In genomic region chr17:80227156-80227555, GRCh38 we compare ENCODE assay signal across 17 cellular contexts. TPM values are rescaled to one million over a fixed set of nuclear protein-coding genes. Genes with fewer than 3 reads are reported as not detected.
DNase-seq lines count a peak whose midpoint lies in the region; ATAC-seq and TF ChIP-seq lines count a peak whose summit lies in the region.
"Had no signal": no experiment of that assay in that cellular context is flagged by ENCODE, and none has a peak within 500 bp of the region (broad histone marks: within the 10 kb centered on the region; RNA-seq: fewer than 3 reads in every experiment).

No MANE protein-coding gene starts in this region.

- H3K18ac ChIP-seq in neuronal stem cell (ENCODE audit: low read length): no peak overlapping the region

- H3K36me3 ChIP-seq in heart left ventricle (peaks cover 0 to 33% (median 13%) of the 10 kb centered on the region in 9 donors), neuronal stem cell (replicated peaks in 1 of 2; ENCODE audit: control insufficient read depth in 2 of 2, insufficient read depth in 2 of 2, low read length in 2 of 2) (peaks cover 5 to 31% of the 10 kb centered on the region in 2 donors)
- H3K36me3 ChIP-seq: HAP-1 had no signal

- no peak overlapping the region for H3K4me3 ChIP-seq in heart left ventricle
- H3K4me3 ChIP-seq in neuronal stem cell (ENCODE audit: low read length in 2 of 2): no peak overlapping the region
- H3K4me3 ChIP-seq: A549, GM23248, HAP-1 had no signal

- DNase-seq in Right ventricle myocardium inferior (ENCODE audit: missing footprints) (peak; percentile 26), heart left ventricle (no peak), cerebellar cortex (ENCODE audit: low spot score) (peak; percentile 49), epidermal melanocyte (ENCODE audit: insufficient read length, low spot score) (peak; percentile 4), neuronal stem cell (ENCODE audit: low spot score) (no peak), NCI-H2081 treated with DMSO at 0.1 percent for 48 hours (lab: John Stamatoyannopoulos, UW) (no peak)
- DNase-seq: AML-193; Caco-2; CD4-positive, alpha-beta T cell; GF-D8; GM23248 had no signal

- no peak overlapping the region for H3K4me2 ChIP-seq in neuronal stem cell (ENCODE audit: insufficient read depth, low read length, poor library complexity, severe bottlenecking)
- H3K4me2 ChIP-seq: A549 had no signal

- H3K14ac ChIP-seq in neuronal stem cell (ENCODE audit: low read length): no peak overlapping the region

- H2AK5ac ChIP-seq in neuronal stem cell (ENCODE audit: low read depth, low read length): no peak overlapping the region

- no peak overlapping the region for H3K23ac ChIP-seq in neuronal stem cell (ENCODE audit: low read depth, low read length, poor library complexity)

- H3K27ac ChIP-seq in heart left ventricle (no peak overlapping the region), neuronal stem cell (replicated peaks; ENCODE audit: low read length) (no peak overlapping the region)
- H3K27ac ChIP-seq: 22Rv1, A549, C4-2B, GM23248 had no signal

- no peak overlapping the region for H3K4ac ChIP-seq in neuronal stem cell (ENCODE audit: low read length)

- TF ChIP-seq CTCF in heart left ventricle (IDR thresholded peaks at IDR 0.05): no peak

- no peak overlapping the region for H4K91ac ChIP-seq in neuronal stem cell (ENCODE audit: low read depth, low read length, poor library complexity)

- H3K9ac ChIP-seq in neuronal stem cell (ENCODE audit: low read depth, low read length, poor library complexity): peak overlapping the region; percentile 44
- H3K9ac ChIP-seq: GM23248 had no signal

- H3K27me3 ChIP-seq in heart left ventricle: no peaks in the 10 kb centered on the region
- no peaks in the 10 kb centered on the region for H3K27me3 ChIP-seq in neuronal stem cell (ENCODE audit: control insufficient read depth in 3 of 3, insufficient read depth in 3 of 3, low read depth in 1 of 3, low read length in 3 of 3)

- TF ChIP-seq POLR2A in heart left ventricle (IDR thresholded peaks at IDR 0.05): no peak

- H3K9me3 ChIP-seq in heart left ventricle (peaks cover 0 to 10% (median 8%) of the 10 kb centered on the region in 12 donors), neuronal stem cell (replicated peaks in 1 of 2; ENCODE audit: control insufficient read depth in 2 of 2, insufficient read depth in 1 of 2, low read depth in 1 of 2, low read length in 2 of 2) (peaks cover 0 to 10% of the 10 kb centered on the region in 2 donors)
- H3K9me3 ChIP-seq: HAP-1 had no signal

- H3K4me1 ChIP-seq in heart left ventricle (no peaks in the 10 kb centered on the region), neuronal stem cell (ENCODE audit: control insufficient read depth in 2 of 2, insufficient read depth in 1 of 2, low read depth in 1 of 2, low read length in 2 of 2) (peaks cover 0 to 3% of the 10 kb centered on the region in 2 donors)
- H3K4me1 ChIP-seq: A549, Caco-2, HAP-1 had no signal

- ATAC-seq in Right ventricle myocardium inferior: no peak
- no peak for ATAC-seq in heart left ventricle
- no peak for ATAC-seq in GM21619 (IDR thresholded peaks at IDR 0.05; ENCODE audit: unreplicated experiment)
- ATAC-seq: A549 had no signal

- intact Hi-C loops in Right ventricle myocardium inferior (cut with DNase I) (no loop called here), heart left ventricle (cut with DNase I) (no loop called here)

- no peak overlapping the region for H2BK12ac ChIP-seq in neuronal stem cell (ENCODE audit: low read length)

- no peak overlapping the region for H4K8ac ChIP-seq in neuronal stem cell (ENCODE audit: low read depth, low read length)

- no peak overlapping the region for H2BK120ac ChIP-seq in neuronal stem cell (ENCODE audit: low read depth, low read length)

- peaks cover 2% of the 10 kb centered on the region for H3K79me1 ChIP-seq in neuronal stem cell (ENCODE audit: low read depth, low read length)

- 90 to 98% (median 97%) methylated on average over 4 of the region's 4 CpGs for WGBS in heart left ventricle, 4 donors
- no CpG with 5 or more reads among the region's 4 CpGs for WGBS in neuronal stem cell (ENCODE audit: extremely low coverage in 2 of 2, insufficient read length in 2 of 2, insufficient replicate concordance in 1 of 2), 2 donors

- H2BK15ac ChIP-seq in neuronal stem cell (ENCODE audit: low read length): no peak overlapping the region

- peak overlapping the region; percentile 24 for H2BK5ac ChIP-seq in neuronal stem cell (ENCODE audit: low read length)

- H2AFZ ChIP-seq in neuronal stem cell (ENCODE audit: low read length): no peak overlapping the region
- H2AFZ ChIP-seq: GM23248 had no signal

RNA-seq across cellular contexts. Expression of gene SLC26A11, which starts 6.9 kb away (rescaled TPM):
- total RNA-seq in Right ventricle myocardium inferior (3.9 TPM), heart left ventricle (10 to 100 TPM in 2 of 9 donors, 1 to 10 TPM in 7; 2.4 to 13.0 (median 4.6) TPM)
- polyA plus RNA-seq in heart left ventricle: 1 to 10 TPM; 2.7 to 3.4 TPM
- 14.4 TPM for polyA plus RNA-seq in neuronal stem cell (2013, experiment 1 of 2)
- 14.7 TPM for polyA plus RNA-seq in neuronal stem cell (2013, experiment 2 of 2)

RNA-seq across cellular contexts. Expression of gene SGSH, which starts 7.0 kb away (rescaled TPM):
- total RNA-seq in Right ventricle myocardium inferior (12.4 TPM), heart left ventricle (10 to 100 TPM in 8 of 9 donors, 1 to 10 TPM in 1; 6.4 to 27.0 (median 14.9) TPM)
- 10 to 100 TPM; 11.9 to 12.8 TPM for polyA plus RNA-seq in heart left ventricle
- polyA plus RNA-seq in neuronal stem cell (2013, experiment 1 of 2): 8.1 TPM
- polyA plus RNA-seq in neuronal stem cell (2013, experiment 2 of 2): 7.7 TPM

RNA-seq across cellular contexts. Expression of gene RNF213, which starts 33.5 kb away (rescaled TPM):
- total RNA-seq in Right ventricle myocardium inferior (28.6 TPM), heart left ventricle (100 to 1,000 TPM in 1 of 9 donors, 10 to 100 TPM in 8; 24.2 to 167 (median 32.7) TPM)
- 10 to 100 TPM; 23.1 to 31.4 TPM for polyA plus RNA-seq in heart left ventricle
- 17.4 TPM for polyA plus RNA-seq in neuronal stem cell (2013, experiment 1 of 2)
- 18.4 TPM for polyA plus RNA-seq in neuronal stem cell (2013, experiment 2 of 2)

RNA-seq across cellular contexts. Expression of gene CARD14, which starts 57.3 kb away (rescaled TPM):
- total RNA-seq in Right ventricle myocardium inferior (not detected), heart left ventricle (under 1 TPM in 4 of 9 donors, not detected in 5; 0.18 to 0.44 (median 0.19) TPM)
- polyA plus RNA-seq in heart left ventricle: under 1 TPM; 0.11 to 0.19 TPM
- 0.20 TPM for polyA plus RNA-seq in neuronal stem cell (2013, experiment 1 of 2)
- polyA plus RNA-seq in neuronal stem cell (2013, experiment 2 of 2): 0.22 TPM
- total RNA-seq: CD4-positive, alpha-beta T cell; GM23248 had no signal
- polyA plus RNA-seq: BJ had no signal

Comparison
In these comparisons a context has a peak if more than half of its experiments do, and no peak if none do; other contexts are left out.
1. DNase-seq: peak in Right ventricle myocardium inferior (single experiment), cerebellar cortex (single experiment) and epidermal melanocyte (single experiment); none in heart left ventricle (0 of 5), neuronal stem cell (single experiment) and NCI-H2081 treated with DMSO at 0.1 percent for 48 hours (single experiment).